Comparison of ENCODE assay signal across 8 cellular contexts in genomic region chr12:111597731-111598636, GRCh38. TPM values are rescaled to one million over a fixed set of nuclear protein-coding genes. Genes with fewer than 3 reads are reported as not detected.
DNase-seq lines count a peak whose midpoint lies in the region; ATAC-seq and TF ChIP-seq lines count a peak whose summit lies in the region.

No MANE protein-coding gene starts in this region.

- no peak for TF ChIP-seq CTCF in astrocyte of the spinal cord (IDR thresholded peaks at IDR 0.05; ENCODE audit: low read depth, low read length)

- no peaks in the 10 kb centered on the region for H3K27me3 Mint-ChIP-seq in T-cell

- POLR2A ChIA-PET in T-cell (lab: Charles Lee), result no interaction called here

- in situ Hi-C loops in astrocyte of the spinal cord (cut with HindIII; ENCODE audit: low sequenced_read_pairs), result no loop called here

- H3K4me3 ChIP-seq in astrocyte of the spinal cord (ENCODE audit: low read depth, low read length), result peak overlapping the region; percentile 94

- H3K36me3 Mint-ChIP-seq in T-cell, result no peaks in the 10 kb centered on the region

- no peak for ATAC-seq in activated CD4-positive, CD25-positive, alpha-beta regulatory T cell treated with anti-CD3 and anti-CD28 coated beads, Interleukin-2, amount 50 U/mL, for 24 hours
- ATAC-seq in HG03342 (IDR thresholded peaks at IDR 0.05; ENCODE audit: unreplicated experiment) (peak; percentile 20), T-cell (replicated peaks in 1 of 4) (no peak)

- H3K27ac Mint-ChIP-seq in T-cell, result peak overlapping the region; percentile 80 to 91

- H3K4me3 Mint-ChIP-seq in T-cell, result peak overlapping the region; percentile 87 to 93 (median 91)

- DNase-seq in activated CD4-positive, CD25-positive, alpha-beta regulatory T cell treated with anti-CD3 and anti-CD28 coated beads, Interleukin-2, amount 50 U/mL, for 16 hours (ENCODE audit: low read depth, low spot score), result peak; percentile 0
- peak in 21 of 34 experiments; percentile 1 to 28 (median 8) for DNase-seq in T-cell
- peak; percentile 29 for DNase-seq in astrocyte of the spinal cord (ENCODE audit: low read depth, low spot score)
- peak in 45 of 51 donors; percentile 18 to 78 (median 47) for DNase-seq in hypothalamus (lab: John Stamatoyannopoulos, UW)
- DNase-seq in retina, result peak; percentile 83
- no peak for DNase-seq in SHP77 treated with DMSO at 0.1 percent for 48 hours (lab: John Stamatoyannopoulos, UW)

- no peaks in the 10 kb centered on the region for H3K9me3 Mint-ChIP-seq in T-cell

- H3K4me1 Mint-ChIP-seq in T-cell, result peaks cover 47 to 49% (median 48%) of the 10 kb centered on the region in 3 donors

- CTCF ChIA-PET in T-cell (lab: Charles Lee), result no interaction called here

RNA-seq across cellular contexts. Expression of gene ATXN2, which starts 1.1 kb away (rescaled TPM):
- 10 to 100 TPM; 48.6 to 54.0 (median 50.3) TPM for total RNA-seq in T-cell
